1 cellular context compared by ENCODE assay signal in the genomic region with DNA sequence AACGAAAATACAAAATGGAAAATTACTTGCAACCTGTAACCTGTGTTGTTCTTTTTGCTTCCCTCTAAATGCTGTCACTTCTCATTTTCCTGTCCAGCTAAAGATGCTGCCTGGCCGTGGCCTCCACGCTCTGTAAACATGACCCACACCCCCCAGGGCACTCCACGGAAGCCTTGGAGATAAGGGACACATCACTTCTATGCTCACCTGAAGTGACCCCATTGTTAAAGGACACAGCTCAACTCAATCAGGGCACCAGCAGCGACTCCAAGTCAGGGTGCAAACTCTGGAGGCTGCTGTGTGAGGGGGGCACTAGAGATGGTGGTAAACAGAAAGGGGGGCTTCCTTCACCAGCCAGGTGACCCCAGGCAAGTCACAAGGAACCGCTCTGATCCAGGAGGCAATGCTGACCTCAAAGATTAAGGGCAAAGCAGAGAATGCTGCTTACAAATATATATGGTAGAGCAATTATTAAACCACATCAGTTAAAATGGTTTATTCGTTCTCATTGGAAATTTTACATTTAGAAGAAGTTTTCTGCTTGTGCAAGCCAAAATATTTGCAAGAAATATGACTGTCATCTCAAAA.
TF ChIP-seq lines count a peak whose summit lies in the region.

No MANE protein-coding gene starts in this region.

TF ChIP-seq in H1, 55 proteins besides CTCF, POLR2A, EP300 and RAD21:
- TF ChIP-seq JUN (IDR thresholded peaks at IDR 0.05; ENCODE audit: low read depth, low read length) (no peak), NANOG (IDR thresholded peaks at IDR 0.05; ENCODE audit: insufficient read depth, low read depth, low read length, poor library complexity, severe bottlenecking) (no peak), SRF (IDR thresholded peaks at IDR 0.05; ENCODE audit: low read depth, low read length) (no peak), CHD1 (IDR thresholded peaks at IDR 0.05; ENCODE audit: low read depth, low read length) (no peak), NRF1 (IDR thresholded peaks at IDR 0.05; ENCODE audit: low read depth, low read length) (no peak), SP1 (IDR thresholded peaks at IDR 0.05; ENCODE audit: low read depth, low read length) (no peak), YY1 (IDR thresholded peaks at IDR 0.05; ENCODE audit: low read depth, low read length) (no peak), SIX5 (IDR thresholded peaks at IDR 0.05; ENCODE audit: low read depth, low read length) (no peak), HDAC6 (IDR thresholded peaks at IDR 0.05; ENCODE audit: low read depth, low read length) (no peak), TBP (IDR thresholded peaks at IDR 0.05; ENCODE audit: low read depth, low read length) (no peak), SUZ12 (IDR thresholded peaks at IDR 0.05; ENCODE audit: low read length) (no peak), BRCA1 (IDR thresholded peaks at IDR 0.05; ENCODE audit: low read depth, low read length) (no peak), POU5F1 (IDR thresholded peaks at IDR 0.05; ENCODE audit: low read depth, low read length) (no peak), JUND (IDR thresholded peaks at IDR 0.05; ENCODE audit: low read length) (no peak), RBBP5 (IDR thresholded peaks at IDR 0.05; ENCODE audit: borderline replicate concordance, low read depth, low read length) (no peak), TAF1 (IDR thresholded peaks at IDR 0.05; ENCODE audit: low read depth, low read length) (no peak), PHF8 (conservative IDR thresholded peaks at IDR 0.05; ENCODE audit: low read depth, low read length) (no peak), CREB1 (IDR thresholded peaks at IDR 0.05) (no peak)
- TF ChIP-seq, protein P1, sequence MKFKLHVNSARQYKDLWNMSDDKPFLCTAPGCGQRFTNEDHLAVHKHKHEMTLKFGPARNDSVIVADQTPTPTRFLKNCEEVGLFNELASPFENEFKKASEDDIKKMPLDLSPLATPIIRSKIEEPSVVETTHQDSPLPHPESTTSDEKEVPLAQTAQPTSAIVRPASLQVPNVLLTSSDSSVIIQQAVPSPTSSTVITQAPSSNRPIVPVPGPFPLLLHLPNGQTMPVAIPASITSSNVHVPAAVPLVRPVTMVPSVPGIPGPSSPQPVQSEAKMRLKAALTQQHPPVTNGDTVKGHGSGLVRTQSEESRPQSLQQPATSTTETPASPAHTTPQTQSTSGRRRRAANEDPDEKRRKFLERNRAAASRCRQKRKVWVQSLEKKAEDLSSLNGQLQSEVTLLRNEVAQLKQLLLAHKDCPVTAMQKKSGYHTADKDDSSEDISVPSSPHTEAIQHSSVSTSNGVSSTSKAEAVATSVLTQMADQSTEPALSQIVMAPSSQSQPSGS (IDR thresholded peaks at IDR 0.05; ENCODE audit: low read length) = no peak
